Comparison of ENCODE assay signal across 17 cellular contexts in genomic region chr2:28185153-28185552, GRCh38.
DNase-seq lines count a peak whose midpoint lies in the region; ATAC-seq lines count a peak whose summit lies in the region.
"Had no signal": no experiment of that assay in that cellular context is flagged by ENCODE, and none has a peak within 500 bp of the region (broad histone marks: within the 10 kb centered on the region; RNA-seq: fewer than 3 reads in every experiment).

No MANE protein-coding gene starts in this region.

- intact Hi-C loops in posterior cingulate gyrus (cut with DNase I), result no loop called here

- H3K4me3 ChIP-seq in skin epidermis, result no peak overlapping the region

- peak overlapping the region in 12 of 21 experiments; percentile 0 to 74 (median 45) for H3K27ac ChIP-seq in skin epidermis

- DNase-seq in HT-29 (ENCODE audit: low spot score), result peak; percentile 40
- DNase-seq in astrocyte of the hippocampus (ENCODE audit: low read depth, low spot score), result peak; percentile 10
- DNase-seq in activated CD4-positive, alpha-beta T cell treated with anti-CD3 and anti-CD28 coated beads, Interleukin-2, amount 50 U/mL, for 4 hours, result no peak
- no peak for DNase-seq in posterior cingulate gyrus
- no peak for DNase-seq in activated CD4-positive, CD25-positive, alpha-beta regulatory T cell treated with anti-CD3 and anti-CD28 coated beads, Interleukin-2, amount 50 U/mL, for 72 hours
- DNase-seq: AML-193, COR-L47, DMS153, GOT3, Kasumi-1, NCI-H1417, NCI-H1930, NCI-H446, NCI-H748 treated with DMSO at 0.1 percent for 48 hours, OCI-M1 had no signal

- ATAC-seq in esophagus mucosa, result peak; percentile 65

Comparison
In these comparisons a context has a peak if more than half of its experiments do, and no peak if none do; other contexts are left out.
1. DNase-seq: peak in HT-29 (single experiment) and astrocyte of the hippocampus (single experiment); none in activated CD4-positive, alpha-beta T cell treated with anti-CD3 and anti-CD28 coated beads, Interleukin-2, amount 50 U/mL, for 4 hours (0 of 2), posterior cingulate gyrus (0 of 10) and activated CD4-positive, CD25-positive, alpha-beta regulatory T cell treated with anti-CD3 and anti-CD28 coated beads, Interleukin-2, amount 50 U/mL, for 72 hours (single experiment).